Comparison of ENCODE assay signal across 17 cellular contexts in the genomic region with DNA sequence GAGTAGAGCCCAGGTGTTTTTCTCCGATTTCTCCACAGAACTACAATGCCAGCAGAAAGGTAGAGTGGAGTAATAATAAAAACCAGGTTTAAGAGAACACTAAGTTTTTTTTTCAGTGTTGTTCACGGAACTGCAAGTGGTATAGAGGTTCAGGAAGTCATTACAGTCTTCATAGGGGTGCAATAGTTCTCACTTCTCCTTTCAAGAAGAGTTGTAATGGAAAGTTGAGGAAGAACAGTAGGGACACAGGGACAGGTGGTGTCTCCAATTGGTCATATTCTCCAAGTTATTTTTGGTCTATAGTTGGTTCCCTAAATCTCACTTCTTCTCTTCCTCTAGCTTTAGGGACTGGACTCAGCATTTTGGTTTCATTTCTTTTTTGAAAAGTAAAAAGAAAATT.
"Had no signal": no experiment of that assay in that cellular context is flagged by ENCODE, and none has a peak within 500 bp of the region (broad histone marks: within the 10 kb centered on the region; RNA-seq: fewer than 3 reads in every experiment).

No MANE protein-coding gene starts in this region.

- H3K27ac ChIP-seq: ascending aorta, breast epithelium, foreskin keratinocyte, psoas muscle, sigmoid colon, spleen, suprapubic skin had no signal

- H3K4me3 ChIP-seq: ascending aorta, breast epithelium, psoas muscle, sigmoid colon, spleen, suprapubic skin had no signal

- H3K27ac Mint-ChIP-seq: activated CD4-positive, alpha-beta memory T cell treated with anti-CD3 and anti-CD28 coated beads for 36 hours; activated naive CD4-positive, alpha-beta T cell treated with anti-CD3 and anti-CD28 coated beads, Interleukin-2, amount 10 ng/mL, durations not matched to agents 7 days and 5 days; activated T-cell treated with anti-CD3 and anti-CD28 coated beads, Interleukin-2, amount 50 U/mL, for 24 hours; effector memory CD8-positive, alpha-beta T cell; immature natural killer cell; mesothelial cell of epicardium; stimulated activated naive CD8-positive, alpha-beta T cell treated with anti-CD3 and anti-CD28 coated beads, Interleukin-15, Interleukin-2, amounts not matched to agents 100 ng/mL and 50 ng/mL, for 24 hours; type B pancreatic cell had no signal

- H3K4me1 Mint-ChIP-seq: activated naive CD4-positive, alpha-beta T cell treated with anti-CD3 and anti-CD28 coated beads, Interleukin-2, amount 10 ng/mL, durations not matched to agents 7 days and 5 days; immature natural killer cell had no signal

- H3K36me3 Mint-ChIP-seq: activated CD4-positive, alpha-beta memory T cell treated with anti-CD3 and anti-CD28 coated beads for 36 hours; activated naive CD4-positive, alpha-beta T cell treated with anti-CD3 and anti-CD28 coated beads, Interleukin-2, amount 10 ng/mL, durations not matched to agents 7 days and 5 days; immature natural killer cell; mesothelial cell of epicardium; type B pancreatic cell had no signal

- H3K4me1 ChIP-seq: ascending aorta, breast epithelium, foreskin keratinocyte, psoas muscle, spleen, suprapubic skin had no signal

- H3K4me3 Mint-ChIP-seq: activated CD4-positive, alpha-beta memory T cell treated with anti-CD3 and anti-CD28 coated beads for 36 hours; activated naive CD4-positive, alpha-beta T cell treated with anti-CD3 and anti-CD28 coated beads, Interleukin-2, amount 10 ng/mL, durations not matched to agents 7 days and 5 days; activated T-cell treated with anti-CD3 and anti-CD28 coated beads, Interleukin-2, amount 50 U/mL, for 24 hours; effector memory CD8-positive, alpha-beta T cell; immature natural killer cell; mesothelial cell of epicardium; neural crest cell; stimulated activated naive CD8-positive, alpha-beta T cell treated with anti-CD3 and anti-CD28 coated beads, Interleukin-15, Interleukin-2, amounts not matched to agents 100 ng/mL and 50 ng/mL, for 24 hours; type B pancreatic cell had no signal

- H3K27me3 ChIP-seq: ascending aorta, breast epithelium, foreskin keratinocyte, sigmoid colon, spleen, suprapubic skin had no signal

- H3K27me3 Mint-ChIP-seq: activated CD4-positive, alpha-beta memory T cell treated with anti-CD3 and anti-CD28 coated beads for 36 hours; activated naive CD4-positive, alpha-beta T cell treated with anti-CD3 and anti-CD28 coated beads, Interleukin-2, amount 10 ng/mL, durations not matched to agents 7 days and 5 days; activated T-cell treated with anti-CD3 and anti-CD28 coated beads, Interleukin-2, amount 50 U/mL, for 24 hours; effector memory CD8-positive, alpha-beta T cell; stimulated activated naive CD8-positive, alpha-beta T cell treated with anti-CD3 and anti-CD28 coated beads, Interleukin-15, Interleukin-2, amounts not matched to agents 100 ng/mL and 50 ng/mL, for 24 hours; type B pancreatic cell had no signal

- DNase-seq: activated CD4-positive, alpha-beta memory T cell treated with anti-CD3 and anti-CD28 coated beads for 36 hours; activated naive CD4-positive, alpha-beta T cell treated with anti-CD3 and anti-CD28 coated beads, Interleukin-2, amount 10 ng/mL, durations not matched to agents 7 days and 5 days; activated T-cell treated with anti-CD3 and anti-CD28 coated beads, Interleukin-2, amount 50 U/mL, for 24 hours; cerebellar nuclear complex; effector memory CD8-positive, alpha-beta T cell; foreskin keratinocyte; immature natural killer cell; psoas muscle; sigmoid colon; spleen had no signal

- H3K36me3 ChIP-seq: ascending aorta, breast epithelium, sigmoid colon, spleen, suprapubic skin had no signal

- ATAC-seq: effector memory CD8-positive, alpha-beta T cell; foreskin keratinocyte; psoas muscle had no signal

- H3K9me3 ChIP-seq: ascending aorta, breast epithelium, psoas muscle, spleen, suprapubic skin had no signal

- H3K9me3 Mint-ChIP-seq: activated CD4-positive, alpha-beta memory T cell treated with anti-CD3 and anti-CD28 coated beads for 36 hours; stimulated activated naive CD8-positive, alpha-beta T cell treated with anti-CD3 and anti-CD28 coated beads, Interleukin-15, Interleukin-2, amounts not matched to agents 100 ng/mL and 50 ng/mL, for 24 hours; type B pancreatic cell had no signal
